ENCODE assay signal across 11 cellular contexts in the genomic region with DNA sequence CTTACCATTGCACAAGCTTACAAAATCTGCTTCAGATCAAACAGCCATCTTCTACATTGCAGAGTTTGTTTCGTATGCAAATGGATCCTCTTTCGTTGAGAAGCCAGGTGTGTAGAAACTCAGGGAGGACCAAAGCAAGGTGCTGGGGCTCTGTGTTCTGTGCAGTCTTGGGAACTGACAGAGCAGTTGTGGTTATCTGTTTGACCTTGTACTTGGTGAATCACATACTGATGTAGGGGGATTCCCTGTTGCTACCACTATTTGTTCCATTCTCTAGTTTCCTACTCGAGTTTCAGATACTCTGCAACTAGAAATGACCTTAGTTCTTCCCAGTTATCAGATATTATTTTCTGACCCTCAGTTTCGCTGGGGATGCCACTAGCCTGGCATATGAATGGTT.
A peak's percentile ranks its signal among the peaks of the same experiment; 100 is the strongest.
DNase-seq lines count a peak whose midpoint lies in the region; ATAC-seq and TF ChIP-seq lines count a peak whose summit lies in the region.
"Had no signal": no experiment of that assay in that cellular context is flagged by ENCODE, and none has a peak within 500 bp of the region (broad histone marks: within the 10 kb centered on the region; RNA-seq: fewer than 3 reads in every experiment).

No MANE protein-coding gene starts in this region.

- H2AFZ ChIP-seq in PC-3 (ENCODE audit: low read length), result no peak overlapping the region

- CTCF ChIA-PET in activated naive CD4-positive, alpha-beta T cell treated with anti-CD3 and anti-CD28 coated beads for 36 hours (lab: Charles Lee), result no interaction called here
- CTCF ChIA-PET in PC-3 (lab: Charles Lee), result no interaction called here

- BruUV-seq in PC-3 (replicated peaks; lab: Mats Ljungman, UMichigan), result no TSS peak

- no peak overlapping the region for H3K4me3 ChIP-seq in PC-3 (ENCODE audit: low read length)
- H3K4me3 ChIP-seq: adrenal gland had no signal

- POLR2A ChIA-PET in PC-3 (lab: Charles Lee; ENCODE audit: unreplicated experiment), result no interaction called here

- H3K4me1 ChIP-seq in PC-3 (ENCODE audit: insufficient read depth, low read length), result no peaks in the 10 kb centered on the region

- H3K9ac ChIP-seq in PC-3 (ENCODE audit: low read length), result no peak overlapping the region

- no peaks in the 10 kb centered on the region for H3K79me2 ChIP-seq in PC-3 (ENCODE audit: low read length)

- peaks cover 17% of the 10 kb centered on the region for H3K4me1 Mint-ChIP-seq in activated naive CD4-positive, alpha-beta T cell treated with anti-CD3 and anti-CD28 coated beads for 36 hours (ENCODE audit: low read depth)
- H3K4me1 Mint-ChIP-seq in stimulated activated naive B cell treated with anti-CD40 and anti-IgM and Interleukin-4, amounts not matched to agents 10 μg/mL and 1 μg/mL and 100 μg/mL, for 72 hours, result peaks cover 4 to 16% of the 10 kb centered on the region in 2 donors

- H3K27me3 Mint-ChIP-seq in activated naive CD4-positive, alpha-beta T cell treated with anti-CD3 and anti-CD28 coated beads for 36 hours (ENCODE audit: low read depth), result peaks cover 9% of the 10 kb centered on the region
- H3K27me3 Mint-ChIP-seq in stimulated activated naive B cell treated with anti-CD40 and anti-IgM and Interleukin-4, amounts not matched to agents 10 μg/mL and 1 μg/mL and 100 μg/mL, for 72 hours, result peaks cover 0 to 5% of the 10 kb centered on the region in 2 donors

- DNase-seq in activated naive CD4-positive, alpha-beta T cell treated with anti-CD3 and anti-CD28 coated beads for 36 hours, result peak; percentile 7
- no peak for DNase-seq in activated naive CD4-positive, alpha-beta T cell (lab: John Stamatoyannopoulos, UW)
- no peak for DNase-seq in stimulated activated naive B cell treated with anti-CD40 and anti-IgM and Interleukin-4, amounts not matched to agents 10 μg/mL and 1 μg/mL and 100 μg/mL, for 72 hours
- DNase-seq in PC-3, result no peak
- no peak for DNase-seq in NCI-H1436 (lab: John Stamatoyannopoulos, UW)
- DNase-seq in globus pallidus (ENCODE audit: low spot score), result no peak
- DNase-seq: adrenal gland, H9, NCI-H2171 treated with DMSO at 0.1 percent for 48 hours had no signal

- H4K20me1 ChIP-seq in PC-3 (ENCODE audit: low read length), result no peaks in the 10 kb centered on the region

- H3K36me3 Mint-ChIP-seq in activated naive CD4-positive, alpha-beta T cell treated with anti-CD3 and anti-CD28 coated beads for 36 hours (ENCODE audit: low read depth), result peaks cover 4% of the 10 kb centered on the region
- peaks cover 6 to 7% of the 10 kb centered on the region in 2 donors for H3K36me3 Mint-ChIP-seq in stimulated activated naive B cell treated with anti-CD40 and anti-IgM and Interleukin-4, amounts not matched to agents 10 μg/mL and 1 μg/mL and 100 μg/mL, for 72 hours

- peaks cover 15% of the 10 kb centered on the region for H3K9me3 Mint-ChIP-seq in activated naive CD4-positive, alpha-beta T cell treated with anti-CD3 and anti-CD28 coated beads for 36 hours
- peaks cover 12 to 20% of the 10 kb centered on the region in 2 donors for H3K9me3 Mint-ChIP-seq in stimulated activated naive B cell treated with anti-CD40 and anti-IgM and Interleukin-4, amounts not matched to agents 10 μg/mL and 1 μg/mL and 100 μg/mL, for 72 hours

- H3K9me3 ChIP-seq in PC-3 (ENCODE audit: low read length), result no peaks in the 10 kb centered on the region
- H3K9me3 ChIP-seq: adrenal gland had no signal

- intact Hi-C loops in activated naive CD4-positive, alpha-beta T cell treated with anti-CD3 and anti-CD28 coated beads for 36 hours (cut with micrococcal nuclease), result no loop called here
- intact Hi-C loops in PC-3 (cut with micrococcal nuclease), result no loop called here

- no peaks in the 10 kb centered on the region for H3K9me2 ChIP-seq in PC-3 (replicated peaks; ENCODE audit: low read length)

- H3K4me2 ChIP-seq in PC-3 (ENCODE audit: low read length), result no peak overlapping the region

- no peak overlapping the region for H3K27ac Mint-ChIP-seq in activated naive CD4-positive, alpha-beta T cell treated with anti-CD3 and anti-CD28 coated beads for 36 hours
- no peak overlapping the region for H3K27ac Mint-ChIP-seq in stimulated activated naive B cell treated with anti-CD40 and anti-IgM and Interleukin-4, amounts not matched to agents 10 μg/mL and 1 μg/mL and 100 μg/mL, for 72 hours
- H3K27ac Mint-ChIP-seq: H9 had no signal

- H3F3A ChIP-seq in PC-3 (ENCODE audit: low read length, unreplicated experiment), result no peaks in the 10 kb centered on the region

- no peak overlapping the region for H3K4me3 Mint-ChIP-seq in activated naive CD4-positive, alpha-beta T cell treated with anti-CD3 and anti-CD28 coated beads for 36 hours
- no peak overlapping the region for H3K4me3 Mint-ChIP-seq in stimulated activated naive B cell treated with anti-CD40 and anti-IgM and Interleukin-4, amounts not matched to agents 10 μg/mL and 1 μg/mL and 100 μg/mL, for 72 hours
- H3K4me3 Mint-ChIP-seq: H9 had no signal

- H3K27ac ChIP-seq in PC-3 (ENCODE audit: low read length), result no peak overlapping the region
- H3K27ac ChIP-seq: adrenal gland had no signal

- peak; percentile 99 for ATAC-seq in GM21786 (IDR thresholded peaks at IDR 0.05; ENCODE audit: unreplicated experiment)
- peak; percentile 99 for ATAC-seq in HG03460 (IDR thresholded peaks at IDR 0.05; ENCODE audit: unreplicated experiment)
- ATAC-seq in stimulated activated naive B cell treated with anti-CD40 and anti-IgM and Interleukin-4, amounts not matched to agents 10 μg/mL and 1 μg/mL and 100 μg/mL, for 72 hours (replicated peaks), result peak; percentile 96 to 99
- ATAC-seq in PC-3, result no peak

- TF ChIP-seq CTCF in PC-3 (conservative IDR thresholded peaks at IDR 0.05; ENCODE audit: low read depth, low read length), result no peak

- no peaks in the 10 kb centered on the region for H3K27me3 ChIP-seq in PC-3 (ENCODE audit: low read length)
- H3K27me3 ChIP-seq: adrenal gland had no signal

- no peaks in the 10 kb centered on the region for H3K36me3 ChIP-seq in PC-3 (ENCODE audit: low read depth, low read length)
- H3K36me3 ChIP-seq: adrenal gland had no signal
